In the genomic region with DNA sequence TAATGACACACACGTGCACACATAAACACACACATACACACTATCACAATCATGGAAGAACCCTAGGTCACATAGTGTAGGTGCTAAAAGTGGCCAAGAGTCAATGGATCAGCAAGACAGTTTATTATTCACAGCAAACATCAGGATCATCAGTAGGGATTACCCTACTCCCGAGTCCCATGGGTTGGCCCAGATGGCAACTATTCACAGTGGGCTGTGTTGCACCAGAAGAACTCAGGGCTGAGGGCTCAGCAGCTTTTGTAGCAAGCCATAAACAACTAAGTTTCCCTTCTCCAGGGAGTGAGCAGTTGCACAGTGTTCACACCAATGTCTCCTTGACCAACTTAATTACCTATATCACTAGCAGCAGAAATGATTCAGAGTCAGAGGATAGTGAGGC, we compare ENCODE assay signal across 27 cellular contexts.
"Had no signal": no experiment of that assay in that cellular context is flagged by ENCODE, and none has a peak within 500 bp of the region (broad histone marks: within the 10 kb centered on the region; RNA-seq: fewer than 3 reads in every experiment).

No MANE protein-coding gene starts in this region.

- H3K27me3 Mint-ChIP-seq: progenitor cell of endocrine pancreas; stimulated activated naive B cell treated with anti-CD40 and anti-IgM and Interleukin-4, amounts not matched to agents 10 μg/mL and 1 μg/mL and 100 μg/mL, for 72 hours; stimulated activated naive CD8-positive, alpha-beta T cell treated with anti-CD3 and anti-CD28 coated beads, Interleukin-15, Interleukin-2, amounts not matched to agents 100 ng/mL and 50 ng/mL, for 24 hours had no signal

- H3K36me3 ChIP-seq: neural progenitor cell, pancreas, right lobe of liver, sigmoid colon, stomach, thoracic aorta, thyroid gland, tibial nerve, upper lobe of left lung, uterus had no signal

- FAIRE-seq: pancreas, small intestine had no signal

- H3K9me3 ChIP-seq: pancreas, psoas muscle, right lobe of liver, sigmoid colon, stomach, thoracic aorta, thyroid gland, tibial nerve, upper lobe of left lung, uterus had no signal

- H3K9ac ChIP-seq: neural progenitor cell had no signal

- H2AFZ ChIP-seq: neural progenitor cell had no signal

- DNase-seq: naive thymus-derived CD4-positive, alpha-beta T cell; natural killer cell; occipital lobe; psoas muscle; right cardiac atrium; right lobe of liver; small intestine; stimulated activated CD4-positive, alpha-beta T cell treated with anti-CD3 and anti-CD28 coated beads, Interleukin-15, amount 100 ng/mL, for 24 hours; stimulated activated CD4-positive, alpha-beta T cell treated with anti-CD3 and anti-CD28 coated beads, Interleukin-2, amount 100 ng/mL, for 24 hours; stimulated activated CD4-positive, alpha-beta T cell treated with anti-CD3 and anti-CD28 coated beads, Interleukin-2, amount 100 ng/mL, for 48 hours; stimulated activated CD4-positive, alpha-beta T cell treated with anti-CD3 and anti-CD28 coated beads, Interleukin-4, amount 100 ng/mL, for 24 hours; stimulated activated naive B cell treated with anti-CD40 and anti-IgM and Interleukin-4, amounts not matched to agents 10 μg/mL and 1 μg/mL and 100 μg/mL, for 72 hours; stimulated activated naive CD4-positive, alpha-beta T cell treated with Interleukin-2 at 50 U/mL for 16 hours; stomach; thyroid gland; trophoblast cell; upper lobe of left lung; uterus had no signal

- H3K4me3 ChIP-seq: neural progenitor cell, pancreas, psoas muscle, right lobe of liver, sigmoid colon, stomach, thoracic aorta, thyroid gland, tibial nerve, upper lobe of left lung, uterus had no signal

- H3K4me2 ChIP-seq: neural progenitor cell had no signal

- H3K4me3 Mint-ChIP-seq: naive thymus-derived CD4-positive, alpha-beta T cell; natural killer cell; nephron; neural progenitor cell; stimulated activated effector memory CD8-positive, alpha-beta T cell treated with anti-CD3 and anti-CD28 coated beads, Interleukin-12 subunit alpha, Interleukin-12 subunit beta, amount 100 ng/mL, for 72 hours; stimulated activated naive B cell treated with anti-CD40 and anti-IgM and Interleukin-4, amounts not matched to agents 10 μg/mL and 1 μg/mL and 100 μg/mL, for 72 hours; stimulated activated naive CD8-positive, alpha-beta T cell treated with anti-CD3 and anti-CD28 coated beads, Interleukin-15, Interleukin-2, amounts not matched to agents 100 ng/mL and 50 ng/mL, for 24 hours had no signal

- H3K36me3 Mint-ChIP-seq: natural killer cell; neural progenitor cell; stimulated activated effector memory CD8-positive, alpha-beta T cell treated with anti-CD3 and anti-CD28 coated beads, Interleukin-12 subunit alpha, Interleukin-12 subunit beta, amount 100 ng/mL, for 72 hours had no signal

- H3K27ac Mint-ChIP-seq: naive thymus-derived CD4-positive, alpha-beta T cell; natural killer cell; nephron; neural progenitor cell; progenitor cell of endocrine pancreas; stimulated activated effector memory CD8-positive, alpha-beta T cell treated with anti-CD3 and anti-CD28 coated beads, Interleukin-12 subunit alpha, Interleukin-12 subunit beta, amount 100 ng/mL, for 72 hours; stimulated activated naive B cell treated with anti-CD40 and anti-IgM and Interleukin-4, amounts not matched to agents 10 μg/mL and 1 μg/mL and 100 μg/mL, for 72 hours; stimulated activated naive CD8-positive, alpha-beta T cell treated with anti-CD3 and anti-CD28 coated beads, Interleukin-15, Interleukin-2, amounts not matched to agents 100 ng/mL and 50 ng/mL, for 24 hours had no signal

- H3K9me3 Mint-ChIP-seq: naive thymus-derived CD4-positive, alpha-beta T cell; natural killer cell; nephron; neural progenitor cell; stimulated activated effector memory CD8-positive, alpha-beta T cell treated with anti-CD3 and anti-CD28 coated beads, Interleukin-12 subunit alpha, Interleukin-12 subunit beta, amount 100 ng/mL, for 72 hours; stimulated activated naive CD8-positive, alpha-beta T cell treated with anti-CD3 and anti-CD28 coated beads, Interleukin-15, Interleukin-2, amounts not matched to agents 100 ng/mL and 50 ng/mL, for 24 hours had no signal

- H3K27ac ChIP-seq: neural progenitor cell, pancreas, psoas muscle, right lobe of liver, sigmoid colon, stomach, thoracic aorta, thyroid gland, tibial nerve, upper lobe of left lung, uterus had no signal

- H3K27me3 ChIP-seq: neural progenitor cell, pancreas, right lobe of liver, sigmoid colon, stomach, thyroid gland, tibial nerve, upper lobe of left lung, uterus had no signal

- ATAC-seq: naive thymus-derived CD4-positive, alpha-beta T cell; natural killer cell; pancreas; psoas muscle; right cardiac atrium; right lobe of liver; stimulated activated effector memory CD8-positive, alpha-beta T cell treated with anti-CD3 and anti-CD28 coated beads, Interleukin-12 subunit alpha, Interleukin-12 subunit beta, amount 100 ng/mL, for 72 hours; stimulated activated naive B cell treated with anti-CD40 and anti-IgM and Interleukin-4, amounts not matched to agents 10 μg/mL and 1 μg/mL and 100 μg/mL, for 72 hours had no signal

- H3K4me1 ChIP-seq: neural progenitor cell had no signal
